Comparison of ENCODE assay signal across 19 cellular contexts in genomic region chr22:48277868-48278581, GRCh38.
DNase-seq lines count a peak whose midpoint lies in the region; TF ChIP-seq lines count a peak whose summit lies in the region.
"Had no signal": no experiment of that assay in that cellular context is flagged by ENCODE, and none has a peak within 500 bp of the region (broad histone marks: within the 10 kb centered on the region; RNA-seq: fewer than 3 reads in every experiment).

No MANE protein-coding gene starts in this region.

- no peaks in the 10 kb centered on the region for H3K36me3 Mint-ChIP-seq in nephron (ENCODE audit: low read depth)
- H3K36me3 Mint-ChIP-seq in activated T-helper 2 cell treated with anti-CD3 and anti-CD28 coated beads, Interferon-gamma antibody, Interleukin-2, Interleukin-4, amounts not matched to agents 10 μg/mL and 5 μg/mL and 100 μg/mL, durations not matched to agents 14 hours and 24 hours and 36 hours (ENCODE audit: low read depth): no peaks in the 10 kb centered on the region

- H3K27me3 Mint-ChIP-seq in nephron (ENCODE audit: low read depth): peaks cover 15% of the 10 kb centered on the region
- H3K27me3 Mint-ChIP-seq in activated T-helper 2 cell treated with anti-CD3 and anti-CD28 coated beads, Interferon-gamma antibody, Interleukin-2, Interleukin-4, amounts not matched to agents 10 μg/mL and 5 μg/mL and 100 μg/mL, durations not matched to agents 14 hours and 24 hours and 36 hours (ENCODE audit: low read depth): no peaks in the 10 kb centered on the region

- H3K9me3 Mint-ChIP-seq in nephron: peaks cover 13% of the 10 kb centered on the region
- no peaks in the 10 kb centered on the region for H3K9me3 Mint-ChIP-seq in activated T-helper 2 cell treated with anti-CD3 and anti-CD28 coated beads, Interferon-gamma antibody, Interleukin-2, Interleukin-4, amounts not matched to agents 10 μg/mL and 5 μg/mL and 100 μg/mL, durations not matched to agents 14 hours and 24 hours and 36 hours
- H3K9me3 Mint-ChIP-seq: activated naive CD8-positive, alpha-beta T cell treated with anti-CD3 and anti-CD28 coated beads, Interleukin-2, amount 50 U/mL, for 24 hours had no signal

- H3K36me3 ChIP-seq in vagina: no peaks in the 10 kb centered on the region
- H3K36me3 ChIP-seq: BE2C had no signal

- H3K4me1 Mint-ChIP-seq in nephron: peaks cover 9% of the 10 kb centered on the region
- no peaks in the 10 kb centered on the region for H3K4me1 Mint-ChIP-seq in activated T-helper 2 cell treated with anti-CD3 and anti-CD28 coated beads, Interferon-gamma antibody, Interleukin-2, Interleukin-4, amounts not matched to agents 10 μg/mL and 5 μg/mL and 100 μg/mL, durations not matched to agents 14 hours and 24 hours and 36 hours (ENCODE audit: low read depth)
- H3K4me1 Mint-ChIP-seq: activated CD4-positive, alpha-beta T cell treated with anti-CD3 and anti-CD28 coated beads for 36 hours; activated naive CD8-positive, alpha-beta T cell treated with anti-CD3 and anti-CD28 coated beads, Interleukin-2, amount 50 U/mL, for 24 hours had no signal

- TF ChIP-seq POLR2A in vagina (IDR thresholded peaks at IDR 0.05): no peak

- intact Hi-C loops in vagina (cut with DNase I): no loop called here
- intact Hi-C loops in activated T-helper 2 cell treated with anti-CD3 and anti-CD28 coated beads, Interferon-gamma antibody, Interleukin-2, Interleukin-4, amounts not matched to agents 10 μg/mL and 5 μg/mL and 100 μg/mL, durations not matched to agents 14 hours and 24 hours and 36 hours (cut with micrococcal nuclease): no loop called here

- TF ChIP-seq CTCF in nephron (IDR thresholded peaks at IDR 0.05; ENCODE audit: unreplicated experiment in 3 of 3): no peak
- no peak for TF ChIP-seq CTCF in vagina (IDR thresholded peaks at IDR 0.05)

- DNase-seq in activated effector memory CD4-positive, alpha-beta T cell treated with anti-CD3 and anti-CD28 coated beads, Interleukin-2, amount 50 U/mL, for 16 hours: peak; percentile 19
- DNase-seq in activated effector memory CD4-positive, alpha-beta T cell treated with Interleukin-2 at 50 U/mL for 16 hours: no peak
- DNase-seq in globus pallidus (ENCODE audit: low spot score) (peak; percentile 65), vagina (ENCODE audit: extremely low spot score in 2 of 2) (no peak), NCI-H82 treated with DMSO at 0.1 percent for 48 hours (lab: John Stamatoyannopoulos, UW; ENCODE audit: unreplicated experiment) (no peak), NCI-H1694 treated with DMSO at 0.1 percent for 48 hours (lab: John Stamatoyannopoulos, UW) (no peak)
- no peak for DNase-seq in activated T-helper 2 cell treated with anti-CD3 and anti-CD28 coated beads, Interferon-gamma antibody, Interleukin-2, Interleukin-4, amounts not matched to agents 10 μg/mL and 5 μg/mL and 100 μg/mL, durations not matched to agents 14 hours and 24 hours and 36 hours (ENCODE audit: low spot score)
- DNase-seq: 8988T; activated CD4-positive, alpha-beta T cell treated with anti-CD3 and anti-CD28 coated beads for 36 hours; activated naive CD8-positive, alpha-beta T cell treated with anti-CD3 and anti-CD28 coated beads, Interleukin-2, amount 50 U/mL, for 24 hours; BE2C; Caco-2; foreskin keratinocyte; NCI-H510A; nephron progenitor cell; stimulated activated CD4-positive, alpha-beta T cell treated with anti-CD3 and anti-CD28 coated beads, Interleukin-12 subunit alpha, Interleukin-12 subunit beta, amount 100 ng/mL, for 4 hours; stimulated activated CD8-positive, alpha-beta memory T cell treated with anti-CD3 and anti-CD28 coated beads, Interleukin-4, amount 100 ng/mL, for 48 hours had no signal

- H3K27ac ChIP-seq in vagina: peak overlapping the region; percentile 21
- H3K27ac ChIP-seq: foreskin keratinocyte had no signal

- H3K9me3 ChIP-seq in vagina: no peaks in the 10 kb centered on the region
- H3K9me3 ChIP-seq: BE2C, Caco-2 had no signal

- peak overlapping the region in 1 of 2 donors; percentile 13 for H3K4me3 ChIP-seq in vagina
- H3K4me3 ChIP-seq: dorsolateral prefrontal cortex had no signal

- no peaks in the 10 kb centered on the region for H3K27me3 ChIP-seq in vagina
- H3K27me3 ChIP-seq: BE2C, foreskin keratinocyte had no signal

- H3K27ac Mint-ChIP-seq in nephron: peak overlapping the region; percentile 9 to 76 (median 63)
- H3K27ac Mint-ChIP-seq in activated T-helper 2 cell treated with anti-CD3 and anti-CD28 coated beads, Interferon-gamma antibody, Interleukin-2, Interleukin-4, amounts not matched to agents 10 μg/mL and 5 μg/mL and 100 μg/mL, durations not matched to agents 14 hours and 24 hours and 36 hours: no peak overlapping the region
- H3K27ac Mint-ChIP-seq: activated CD4-positive, alpha-beta T cell treated with anti-CD3 and anti-CD28 coated beads for 36 hours; activated naive CD8-positive, alpha-beta T cell treated with anti-CD3 and anti-CD28 coated beads, Interleukin-2, amount 50 U/mL, for 24 hours; nephron progenitor cell had no signal

- peaks cover 28% of the 10 kb centered on the region for H3K4me1 ChIP-seq in vagina
- H3K4me1 ChIP-seq: BE2C, Caco-2, foreskin keratinocyte had no signal

- H3K4me3 Mint-ChIP-seq in nephron: no peak overlapping the region
- H3K4me3 Mint-ChIP-seq in activated T-helper 2 cell treated with anti-CD3 and anti-CD28 coated beads, Interferon-gamma antibody, Interleukin-2, Interleukin-4, amounts not matched to agents 10 μg/mL and 5 μg/mL and 100 μg/mL, durations not matched to agents 14 hours and 24 hours and 36 hours (ENCODE audit: low read depth): no peak overlapping the region
- H3K4me3 Mint-ChIP-seq: activated CD4-positive, alpha-beta T cell treated with anti-CD3 and anti-CD28 coated beads for 36 hours; activated naive CD8-positive, alpha-beta T cell treated with anti-CD3 and anti-CD28 coated beads, Interleukin-2, amount 50 U/mL, for 24 hours; nephron progenitor cell had no signal

Comparison
In these comparisons a context has a peak if more than half of its experiments do, and no peak if none do; other contexts are left out.
1. DNase-seq: peak in activated effector memory CD4-positive, alpha-beta T cell treated with anti-CD3 and anti-CD28 coated beads, Interleukin-2, amount 50 U/mL, for 16 hours (single experiment) and globus pallidus (single experiment); none in activated effector memory CD4-positive, alpha-beta T cell treated with Interleukin-2 at 50 U/mL for 16 hours (single experiment), vagina (0 of 2), activated T-helper 2 cell treated with anti-CD3 and anti-CD28 coated beads, Interferon-gamma antibody, Interleukin-2, Interleukin-4, amounts not matched to agents 10 μg/mL and 5 μg/mL and 100 μg/mL, durations not matched to agents 14 hours and 24 hours and 36 hours (single experiment), NCI-H82 treated with DMSO at 0.1 percent for 48 hours (single experiment) and NCI-H1694 treated with DMSO at 0.1 percent for 48 hours (single experiment).